ENCODE assay signal across 15 cellular contexts in the genomic region with DNA sequence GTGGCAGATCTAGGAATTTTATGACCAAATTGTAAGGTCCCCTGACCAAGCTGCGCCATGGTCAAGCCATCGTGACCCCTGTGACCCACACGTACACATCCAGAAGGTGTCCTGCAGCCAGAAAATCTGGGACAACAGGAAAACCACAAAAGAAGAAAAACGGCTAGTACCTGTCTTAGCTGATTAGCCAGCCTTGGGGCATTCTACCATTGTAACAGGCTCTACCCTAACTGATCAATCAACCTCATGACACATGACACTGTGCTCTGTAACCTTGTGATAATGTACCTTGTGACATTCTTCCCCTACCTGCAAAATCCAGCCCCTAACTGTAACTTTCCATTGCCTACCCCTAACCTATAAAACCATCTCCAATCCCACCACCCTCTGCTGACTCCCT. TPM values are rescaled to one million over a fixed set of nuclear protein-coding genes. Genes with fewer than 3 reads are reported as not detected.
A peak's percentile ranks its signal among the peaks of the same experiment; 100 is the strongest.
DNase-seq lines count a peak whose midpoint lies in the region; ATAC-seq, FAIRE-seq and TF ChIP-seq lines count a peak whose summit lies in the region.
"Had no signal": no experiment of that assay in that cellular context is flagged by ENCODE, and none has a peak within 500 bp of the region (broad histone marks: within the 10 kb centered on the region; RNA-seq: fewer than 3 reads in every experiment).

No MANE protein-coding gene starts in this region.

- peaks cover 17% of the 10 kb centered on the region for H3K36me3 ChIP-seq in CD8-positive, alpha-beta T cell (ENCODE audit: insufficient read depth, low read length)
- H3K36me3 ChIP-seq in bronchial epithelial cell (ENCODE audit: control insufficient read depth, insufficient read depth, low read length), result peaks cover 3% of the 10 kb centered on the region

- CTCF ChIA-PET in CD8-positive, alpha-beta T cell (lab: Charles Lee), result no interaction called here

- DNase-seq in activated CD4-positive, alpha-beta T cell treated with anti-CD3 and anti-CD28 coated beads, Interleukin-2, amount 10 ng/mL, durations not matched to agents 24 days and 14 days, result no peak
- no peak for DNase-seq in activated CD4-positive, alpha-beta T cell treated with anti-CD3 and anti-CD28 coated beads for 1 hour
- no peak for DNase-seq in CD8-positive, alpha-beta T cell
- DNase-seq in bronchial epithelial cell (ENCODE audit: low read depth) (no peak), RPMI8226 (no peak), SW 1271 (lab: John Stamatoyannopoulos, UW) (no peak)
- no peak for DNase-seq in stimulated activated effector memory CD8-positive, alpha-beta T cell treated with anti-CD3 and anti-CD28 coated beads, Interleukin-12 subunit alpha, Interleukin-12 subunit beta, amount 100 ng/mL, for 72 hours (ENCODE audit: low spot score in 2 of 2)
- DNase-seq: 8988T, AML-193, Calu3, DMS 273 treated with DMSO at 0.1 percent for 48 hours, H7 had no signal

- H3K4me3 ChIP-seq in CD8-positive, alpha-beta T cell (ENCODE audit: low read depth, low read length), result no peak overlapping the region
- no peak overlapping the region for H3K4me3 ChIP-seq in bronchial epithelial cell (ENCODE audit: low read depth, low read length)
- H3K4me3 ChIP-seq: BLaER1, GM12878, GM23338 had no signal

- H3K36me3 Mint-ChIP-seq in activated CD4-positive, alpha-beta T cell treated with anti-CD3 and anti-CD28 coated beads, Interleukin-2, amount 10 ng/mL, durations not matched to agents 24 days and 14 days (ENCODE audit: low read depth), result peaks cover 33% of the 10 kb centered on the region
- peaks cover 58% of the 10 kb centered on the region for H3K36me3 Mint-ChIP-seq in CD8-positive, alpha-beta T cell
- peaks cover 43% of the 10 kb centered on the region for H3K36me3 Mint-ChIP-seq in stimulated activated effector memory CD8-positive, alpha-beta T cell treated with anti-CD3 and anti-CD28 coated beads, Interleukin-12 subunit alpha, Interleukin-12 subunit beta, amount 100 ng/mL, for 72 hours

- no peaks in the 10 kb centered on the region for H3K27me3 ChIP-seq in CD8-positive, alpha-beta T cell (ENCODE audit: insufficient read depth, low read length)
- no peaks in the 10 kb centered on the region for H3K27me3 ChIP-seq in bronchial epithelial cell (ENCODE audit: control insufficient read depth, insufficient read depth, low read length)
- H3K27me3 ChIP-seq: BLaER1 had no signal

- ATAC-seq in CD8-positive, alpha-beta T cell, result no peak
- no peak for ATAC-seq in stimulated activated effector memory CD8-positive, alpha-beta T cell treated with anti-CD3 and anti-CD28 coated beads, Interleukin-12 subunit alpha, Interleukin-12 subunit beta, amount 100 ng/mL, for 72 hours
- ATAC-seq: GM12878, GM23338 had no signal

- no peaks in the 10 kb centered on the region for H3K9me3 Mint-ChIP-seq in activated CD4-positive, alpha-beta T cell treated with anti-CD3 and anti-CD28 coated beads, Interleukin-2, amount 10 ng/mL, durations not matched to agents 24 days and 14 days
- no peaks in the 10 kb centered on the region for H3K9me3 Mint-ChIP-seq in CD8-positive, alpha-beta T cell
- H3K9me3 Mint-ChIP-seq in stimulated activated effector memory CD8-positive, alpha-beta T cell treated with anti-CD3 and anti-CD28 coated beads, Interleukin-12 subunit alpha, Interleukin-12 subunit beta, amount 100 ng/mL, for 72 hours, result no peaks in the 10 kb centered on the region
- H3K9me3 Mint-ChIP-seq: GM23338 had no signal

- H3K27ac Mint-ChIP-seq in activated CD4-positive, alpha-beta T cell treated with anti-CD3 and anti-CD28 coated beads, Interleukin-2, amount 10 ng/mL, durations not matched to agents 24 days and 14 days, result peak overlapping the region; percentile 2
- peak overlapping the region; percentile 9 for H3K27ac Mint-ChIP-seq in CD8-positive, alpha-beta T cell
- H3K27ac Mint-ChIP-seq in stimulated activated effector memory CD8-positive, alpha-beta T cell treated with anti-CD3 and anti-CD28 coated beads, Interleukin-12 subunit alpha, Interleukin-12 subunit beta, amount 100 ng/mL, for 72 hours, result peak overlapping the region; percentile 1

- no peaks in the 10 kb centered on the region for H3K27me3 Mint-ChIP-seq in activated CD4-positive, alpha-beta T cell treated with anti-CD3 and anti-CD28 coated beads, Interleukin-2, amount 10 ng/mL, durations not matched to agents 24 days and 14 days
- H3K27me3 Mint-ChIP-seq in CD8-positive, alpha-beta T cell (ENCODE audit: low read depth), result no peaks in the 10 kb centered on the region

- H3K4me3 Mint-ChIP-seq in activated CD4-positive, alpha-beta T cell treated with anti-CD3 and anti-CD28 coated beads, Interleukin-2, amount 10 ng/mL, durations not matched to agents 24 days and 14 days, result no peak overlapping the region
- H3K4me3 Mint-ChIP-seq in CD8-positive, alpha-beta T cell, result no peak overlapping the region
- no peak overlapping the region for H3K4me3 Mint-ChIP-seq in stimulated activated effector memory CD8-positive, alpha-beta T cell treated with anti-CD3 and anti-CD28 coated beads, Interleukin-12 subunit alpha, Interleukin-12 subunit beta, amount 100 ng/mL, for 72 hours
- H3K4me3 Mint-ChIP-seq: GM23338 had no signal

- intact Hi-C loops in activated CD4-positive, alpha-beta T cell treated with anti-CD3 and anti-CD28 coated beads, Interleukin-2, amount 10 ng/mL, durations not matched to agents 24 days and 14 days (cut with micrococcal nuclease), result no loop called here
- intact Hi-C loops in CD8-positive, alpha-beta T cell (cut with DNase I, micrococcal nuclease), result no loop called here

- H3K4me1 ChIP-seq in CD8-positive, alpha-beta T cell (ENCODE audit: insufficient read depth, low read length), result no peaks in the 10 kb centered on the region
- H3K4me1 ChIP-seq: BLaER1 had no signal

- peaks cover 4% of the 10 kb centered on the region for H3K4me1 Mint-ChIP-seq in activated CD4-positive, alpha-beta T cell treated with anti-CD3 and anti-CD28 coated beads, Interleukin-2, amount 10 ng/mL, durations not matched to agents 24 days and 14 days
- H3K4me1 Mint-ChIP-seq in CD8-positive, alpha-beta T cell (ENCODE audit: low read depth), result no peaks in the 10 kb centered on the region
- peaks cover 17% of the 10 kb centered on the region for H3K4me1 Mint-ChIP-seq in stimulated activated effector memory CD8-positive, alpha-beta T cell treated with anti-CD3 and anti-CD28 coated beads, Interleukin-12 subunit alpha, Interleukin-12 subunit beta, amount 100 ng/mL, for 72 hours
- H3K4me1 Mint-ChIP-seq: GM23338 had no signal

- no peak for TF ChIP-seq CTCF in CD8-positive, alpha-beta T cell (IDR thresholded peaks at IDR 0.05)
- TF ChIP-seq CTCF in bronchial epithelial cell (IDR thresholded peaks at IDR 0.05; ENCODE audit: insufficient read depth, low read length, severe bottlenecking), result no peak

- no peaks in the 10 kb centered on the region for H3K9me3 ChIP-seq in CD8-positive, alpha-beta T cell (ENCODE audit: low read length)
- H3K9me3 ChIP-seq: BLaER1 had no signal

- H3K27ac ChIP-seq in CD8-positive, alpha-beta T cell (ENCODE audit: low read depth, low read length), result no peak overlapping the region
- H3K27ac ChIP-seq: BLaER1 had no signal

- peak; percentile 81 for FAIRE-seq in bronchial epithelial cell (lab: Jason Lieb, UNC)
- FAIRE-seq: GM12878 had no signal

- POLR2A ChIA-PET in CD8-positive, alpha-beta T cell (lab: Charles Lee), result no interaction called here

RNA-seq across cellular contexts. Expression of a gene that starts 43.6 kb away (rescaled TPM):
- total RNA-seq in activated CD4-positive, alpha-beta T cell treated with anti-CD3 and anti-CD28 coated beads, Interleukin-2, amount 10 ng/mL, durations not matched to agents 24 days and 14 days, result 62.5 and 64.9 TPM in 2 replicates
- 10 to 100 TPM; 41.4 to 41.9 TPM for total RNA-seq in CD8-positive, alpha-beta T cell
- 102 and 103 TPM in 2 replicates for total RNA-seq in bronchial epithelial cell
